In genomic region chr14:100239840-100240724, GRCh38 we compare ENCODE assay signal across 8 cellular contexts. TPM values are rescaled to one million over a fixed set of nuclear protein-coding genes. Genes with fewer than 3 reads are reported as not detected.
A peak's percentile ranks its signal among the peaks of the same experiment; 100 is the strongest.
DNase-seq lines count a peak whose midpoint lies in the region; FAIRE-seq and TF ChIP-seq lines count a peak whose summit lies in the region.

No MANE protein-coding gene starts in this region.

- in situ Hi-C loops in SK-MEL-5 (cut with HindIII; ENCODE audit: low pct_unique_long_range_greater_than_20kb, low sequenced_read_pairs), result no loop called here

- no peaks in the 10 kb centered on the region for H3K9me3 ChIP-seq in ES-I3 (ENCODE audit: control insufficient read depth, insufficient read depth, low read length)
- H3K9me3 ChIP-seq in osteoblast (ENCODE audit: low read depth, low read length), result no peaks in the 10 kb centered on the region
- no peaks in the 10 kb centered on the region for H3K9me3 ChIP-seq in testis

- H3K4me1 Mint-ChIP-seq in activated naive CD4-positive, alpha-beta T cell treated with anti-CD3 and anti-CD28 coated beads, Interleukin-2, amount 50 U/mL, for 24 hours, result peaks cover 52% of the 10 kb centered on the region

- H2AFZ ChIP-seq in osteoblast (ENCODE audit: low read length), result no peak overlapping the region

- peak overlapping the region; percentile 93 for H3K27ac ChIP-seq in osteoblast (ENCODE audit: low read depth, low read length)
- peak overlapping the region; percentile 99 for H3K27ac ChIP-seq in testis

- DNase-seq in H54 (ENCODE audit: insufficient read length, low spot score) (peak; percentile 68), LoVo (ENCODE audit: low spot score) (peak; percentile 89), SK-MEL-5 (ENCODE audit: low read depth, low spot score) (peak; percentile 86), glomerular visceral epithelial cell (ENCODE audit: extremely low spot score) (peak; percentile 93), osteoblast (ENCODE audit: insufficient read length, low spot score, missing footprints) (peak; percentile 95), testis (peak; percentile 86)

- WGBS in testis, 2 donors, result 1% methylated on average over 15 to 83 of the region's 121 CpGs

- H3K4me3 Mint-ChIP-seq in activated naive CD4-positive, alpha-beta T cell treated with anti-CD3 and anti-CD28 coated beads, Interleukin-2, amount 50 U/mL, for 24 hours, result peak overlapping the region; percentile 98

- peaks cover 43% of the 10 kb centered on the region for H4K20me1 ChIP-seq in osteoblast (ENCODE audit: insufficient read depth, low read length)

- FAIRE-seq in H54 (lab: Jason Lieb, UNC), result no peak

- H3K27ac Mint-ChIP-seq in activated naive CD4-positive, alpha-beta T cell treated with anti-CD3 and anti-CD28 coated beads, Interleukin-2, amount 50 U/mL, for 24 hours, result peak overlapping the region; percentile 96

- H3K79me2 ChIP-seq in osteoblast (ENCODE audit: insufficient read depth, low read length), result peaks cover 82% of the 10 kb centered on the region

- no peaks in the 10 kb centered on the region for H3K27me3 Mint-ChIP-seq in activated naive CD4-positive, alpha-beta T cell treated with anti-CD3 and anti-CD28 coated beads, Interleukin-2, amount 50 U/mL, for 24 hours

- H3K4me1 ChIP-seq in ES-I3 (ENCODE audit: insufficient read depth, low read length) (0 out of 2 replicates have a peak, but pooled peaks cover 5% of the 10 kb centered on the region), osteoblast (ENCODE audit: insufficient read depth, low read length) (peaks cover 24% of the 10 kb centered on the region), testis (peaks cover 24% of the 10 kb centered on the region)

- H3K4me2 ChIP-seq in osteoblast (ENCODE audit: insufficient read depth, low read length), result peak overlapping the region; percentile 86

- H3K36me3 ChIP-seq in ES-I3 (ENCODE audit: insufficient read depth, low read length) (no peaks in the 10 kb centered on the region), osteoblast (ENCODE audit: insufficient read depth, low read length) (no peaks in the 10 kb centered on the region), testis (ENCODE audit: low read depth, missing control alignments) (no peaks in the 10 kb centered on the region)

- peaks cover 20% of the 10 kb centered on the region for H3K36me3 Mint-ChIP-seq in activated naive CD4-positive, alpha-beta T cell treated with anti-CD3 and anti-CD28 coated beads, Interleukin-2, amount 50 U/mL, for 24 hours

- peak; percentile 32 for TF ChIP-seq CTCF in osteoblast (IDR thresholded peaks at IDR 0.05; ENCODE audit: extremely low read depth, low read depth, low read length)
- peak; percentile 43 to 71 (median 64) for TF ChIP-seq CTCF in testis (IDR thresholded peaks at IDR 0.05)

- H3K9me3 Mint-ChIP-seq in activated naive CD4-positive, alpha-beta T cell treated with anti-CD3 and anti-CD28 coated beads, Interleukin-2, amount 50 U/mL, for 24 hours, result no peaks in the 10 kb centered on the region

- TF ChIP-seq POLR2A in H54 (IDR thresholded peaks at IDR 0.05; ENCODE audit: low read depth, low read length) (peak; percentile 29; the same call in 1 of the 2 replicates), testis (IDR thresholded peaks at IDR 0.05) (no peak)

- H3K9ac ChIP-seq in ES-I3 (ENCODE audit: low read depth, low read length), result peak overlapping the region; percentile 96

- intact Hi-C loops in testis (cut with DNase I; ENCODE audit: low total_unique reads), result no loop called here

- no peaks in the 10 kb centered on the region for H3K27me3 ChIP-seq in osteoblast (ENCODE audit: insufficient read depth, low read length)
- no peaks in the 10 kb centered on the region for H3K27me3 ChIP-seq in testis

- H3K4me3 ChIP-seq in osteoblast (ENCODE audit: insufficient read depth, low read length) (peak overlapping the region; percentile 95), testis (peak overlapping the region; percentile 99 to 100)

RNA-seq across cellular contexts. Expression of gene YY1, which starts 1.1 kb away (rescaled TPM):
- 56.5 and 60.4 TPM in 2 replicates for total RNA-seq in SK-MEL-5 (2014; rRNA removed; shearing (Covaris generic))
- 41.0 and 42.6 TPM in 2 replicates for polyA plus RNA-seq in SK-MEL-5 (2015; cell fraction: cytosol; rRNA removed)
- 52.3 and 55.1 TPM in 2 replicates for polyA plus RNA-seq in SK-MEL-5 (2015; cell fraction: nucleus; rRNA removed)
- 45.2 and 47.1 TPM in 2 replicates for total RNA-seq in osteoblast
- 10 to 100 TPM; 58.1 to 68.2 TPM for total RNA-seq in testis
- polyA plus RNA-seq in testis (ENCODE audit: insufficient read depth, low read depth, low replicate concordance), result 74.2 TPM

Comparison
In these comparisons a context has a peak if more than half of its experiments do, and no peak if none do; other contexts are left out.
1. Peak in every context shown above with its lines: DNase-seq, H3K4me3 ChIP-seq and H3K27ac ChIP-seq.